Comparison of ENCODE assay signal across 2 cellular contexts in genomic region chr2:57893800-57894199, GRCh38.
A peak's percentile ranks its signal among the peaks of the same experiment; 100 is the strongest.
TF ChIP-seq lines count a peak whose summit lies in the region.

No MANE protein-coding gene starts in this region.

TF ChIP-seq in HepG2, 621 proteins besides CTCF, POLR2A, EP300 and RAD21 (continues in another document):
- TF ChIP-seq AHDC1 (CRISPR knock-in tag; IDR thresholded peaks at IDR 0.05; ENCODE audit: borderline replicate concordance) (peak; percentile 37; the same call in 1 of the 2 replicates), TBX3 (IDR thresholded peaks at IDR 0.05; ENCODE audit: borderline replicate concordance) (peak; percentile 46; the same call in 1 of the 2 replicates), GATAD2A (CRISPR knock-in tag; IDR thresholded peaks at IDR 0.05) (peak; percentile 42), FOXA3 (CRISPR knock-in tag; IDR thresholded peaks at IDR 0.05) (peak; percentile 43; the same call in 1 of the 2 replicates), ZNF281 (CRISPR knock-in tag; IDR thresholded peaks at IDR 0.05; ENCODE audit: borderline replicate concordance) (peak; percentile 54; the same call in 1 of the 2 replicates), GPN1 (CRISPR knock-in tag; IDR thresholded peaks at IDR 0.05; ENCODE audit: borderline replicate concordance) (no peak), IRX3 (CRISPR knock-in tag; IDR thresholded peaks at IDR 0.05; ENCODE audit: borderline replicate concordance, low read depth) (no peak), PRDM15 (CRISPR knock-in tag; IDR thresholded peaks at IDR 0.05) (no peak), HNF4A (CRISPR knock-in tag; IDR thresholded peaks at IDR 0.05) (peak; percentile 83)

TF ChIP-seq in GM12878, 131 proteins besides CTCF, POLR2A, EP300 and RAD21 (continued from another document):
- TF ChIP-seq, protein P1, sequence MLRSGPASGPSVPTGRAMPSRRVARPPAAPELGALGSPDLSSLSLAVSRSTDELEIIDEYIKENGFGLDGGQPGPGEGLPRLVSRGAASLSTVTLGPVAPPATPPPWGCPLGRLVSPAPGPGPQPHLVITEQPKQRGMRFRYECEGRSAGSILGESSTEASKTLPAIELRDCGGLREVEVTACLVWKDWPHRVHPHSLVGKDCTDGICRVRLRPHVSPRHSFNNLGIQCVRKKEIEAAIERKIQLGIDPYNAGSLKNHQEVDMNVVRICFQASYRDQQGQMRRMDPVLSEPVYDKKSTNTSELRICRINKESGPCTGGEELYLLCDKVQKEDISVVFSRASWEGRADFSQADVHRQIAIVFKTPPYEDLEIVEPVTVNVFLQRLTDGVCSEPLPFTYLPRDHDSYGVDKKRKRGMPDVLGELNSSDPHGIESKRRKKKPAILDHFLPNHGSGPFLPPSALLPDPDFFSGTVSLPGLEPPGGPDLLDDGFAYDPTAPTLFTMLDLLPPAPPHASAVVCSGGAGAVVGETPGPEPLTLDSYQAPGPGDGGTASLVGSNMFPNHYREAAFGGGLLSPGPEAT (IDR thresholded peaks at IDR 0.05; ENCODE audit: low read depth): no peak
- TF ChIP-seq SIN3A (IDR thresholded peaks at IDR 0.05; ENCODE audit: low read depth, low read length) (no peak), RFX5 (IDR thresholded peaks at IDR 0.05; ENCODE audit: low read depth, low read length) (no peak), SP1 (IDR thresholded peaks at IDR 0.05; ENCODE audit: low read depth, low read length) (no peak), HCFC1 (IDR thresholded peaks at IDR 0.05; ENCODE audit: low read length) (no peak), TARDBP (IDR thresholded peaks at IDR 0.05; ENCODE audit: borderline replicate concordance) (no peak), NKRF (conservative IDR thresholded peaks at IDR 0.05) (no peak), CBX3 (IDR thresholded peaks at IDR 0.05; ENCODE audit: borderline replicate concordance, low read depth) (no peak), ELK1 (IDR thresholded peaks at IDR 0.05; ENCODE audit: low read depth, low read length) (no peak), ZSCAN29 (IDR thresholded peaks at IDR 0.05) (no peak), RUNX3 (IDR thresholded peaks at IDR 0.05; ENCODE audit: low read length) (no peak)
- TF ChIP-seq, protein P2, sequence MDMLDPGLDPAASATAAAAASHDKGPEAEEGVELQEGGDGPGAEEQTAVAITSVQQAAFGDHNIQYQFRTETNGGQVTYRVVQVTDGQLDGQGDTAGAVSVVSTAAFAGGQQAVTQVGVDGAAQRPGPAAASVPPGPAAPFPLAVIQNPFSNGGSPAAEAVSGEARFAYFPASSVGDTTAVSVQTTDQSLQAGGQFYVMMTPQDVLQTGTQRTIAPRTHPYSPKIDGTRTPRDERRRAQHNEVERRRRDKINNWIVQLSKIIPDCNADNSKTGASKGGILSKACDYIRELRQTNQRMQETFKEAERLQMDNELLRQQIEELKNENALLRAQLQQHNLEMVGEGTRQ (IDR thresholded peaks at IDR 0.05; ENCODE audit: borderline replicate concordance, low read depth, low read length): no peak
